1 cellular context compared by ENCODE assay signal in the genomic region with DNA sequence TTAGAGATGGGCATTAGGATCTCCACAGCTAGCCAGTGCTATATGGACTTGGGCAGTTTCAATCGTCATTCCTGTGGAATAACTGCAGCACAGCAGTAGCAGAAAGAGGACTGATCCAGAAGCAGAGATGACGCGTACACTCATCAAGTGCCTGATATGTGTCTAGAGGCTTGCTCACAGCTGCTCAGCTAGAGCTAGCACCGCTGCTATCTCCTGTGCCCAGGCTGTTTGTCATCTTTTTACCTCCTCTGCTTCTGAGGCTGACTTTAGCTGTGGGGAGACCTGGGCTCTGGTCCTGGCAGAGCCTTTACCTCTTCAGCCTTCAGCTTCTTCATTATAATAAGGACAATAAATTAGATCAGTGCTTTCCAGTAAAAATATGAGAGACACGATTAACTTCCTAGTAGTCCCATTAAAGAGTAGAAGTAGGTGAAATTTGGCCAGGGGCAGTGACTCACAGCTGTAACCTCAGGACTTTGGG.
A peak's percentile ranks its signal among the peaks of the same experiment; 100 is the strongest.
TF ChIP-seq lines count a peak whose summit lies in the region.

No MANE protein-coding gene starts in this region.

TF ChIP-seq in K562, 482 proteins besides CTCF, POLR2A, EP300 and RAD21 (continued from another document):
- TF ChIP-seq, protein P1, sequence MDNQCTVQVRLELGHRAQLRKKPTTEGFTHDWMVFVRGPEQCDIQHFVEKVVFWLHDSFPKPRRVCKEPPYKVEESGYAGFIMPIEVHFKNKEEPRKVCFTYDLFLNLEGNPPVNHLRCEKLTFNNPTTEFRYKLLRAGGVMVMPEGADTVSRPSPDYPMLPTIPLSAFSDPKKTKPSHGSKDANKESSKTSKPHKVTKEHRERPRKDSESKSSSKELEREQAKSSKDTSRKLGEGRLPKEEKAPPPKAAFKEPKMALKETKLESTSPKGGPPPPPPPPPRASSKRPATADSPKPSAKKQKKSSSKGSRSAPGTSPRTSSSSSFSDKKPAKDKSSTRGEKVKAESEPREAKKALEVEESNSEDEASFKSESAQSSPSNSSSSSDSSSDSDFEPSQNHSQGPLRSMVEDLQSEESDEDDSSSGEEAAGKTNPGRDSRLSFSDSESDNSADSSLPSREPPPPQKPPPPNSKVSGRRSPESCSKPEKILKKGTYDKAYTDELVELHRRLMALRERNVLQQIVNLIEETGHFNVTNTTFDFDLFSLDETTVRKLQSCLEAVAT (IDR thresholded peaks at IDR 0.05), result peak in 1 of 2 experiments; percentile 34; a peak in 1 of 4 replicates
- TF ChIP-seq MTA3 (IDR thresholded peaks at IDR 0.05; ENCODE audit: borderline replicate concordance) (0 out of 2 replicates have a peak, but pooled peaks have one; percentile 74), SMARCE1 (IDR thresholded peaks at IDR 0.05) (peak; percentile 86), CC2D1A (IDR thresholded peaks at IDR 0.05) (peak; percentile 61; the same call in 1 of the 2 replicates), NFE2 (IDR thresholded peaks at IDR 0.05; ENCODE audit: low read depth) (peak; percentile 49; the same call in 1 of the 2 replicates), PHB2 (IDR thresholded peaks at IDR 0.05; ENCODE audit: low read depth) (peak; percentile 52; the same call in 1 of the 2 replicates), CBFA2T3 (IDR thresholded peaks at IDR 0.05) (peak; percentile 96), BRF1 (IDR thresholded peaks at IDR 0.05; ENCODE audit: borderline replicate concordance, extremely low read depth, insufficient read length) (no peak), TAF9B (IDR thresholded peaks at IDR 0.05; ENCODE audit: partially characterized antibody) (no peak), ZBTB8A (IDR thresholded peaks at IDR 0.05; ENCODE audit: partially characterized antibody) (no peak), FOS (IDR thresholded peaks at IDR 0.05; ENCODE audit: extremely low read depth, insufficient read length) (no peak)
- TF ChIP-seq, protein P2, sequence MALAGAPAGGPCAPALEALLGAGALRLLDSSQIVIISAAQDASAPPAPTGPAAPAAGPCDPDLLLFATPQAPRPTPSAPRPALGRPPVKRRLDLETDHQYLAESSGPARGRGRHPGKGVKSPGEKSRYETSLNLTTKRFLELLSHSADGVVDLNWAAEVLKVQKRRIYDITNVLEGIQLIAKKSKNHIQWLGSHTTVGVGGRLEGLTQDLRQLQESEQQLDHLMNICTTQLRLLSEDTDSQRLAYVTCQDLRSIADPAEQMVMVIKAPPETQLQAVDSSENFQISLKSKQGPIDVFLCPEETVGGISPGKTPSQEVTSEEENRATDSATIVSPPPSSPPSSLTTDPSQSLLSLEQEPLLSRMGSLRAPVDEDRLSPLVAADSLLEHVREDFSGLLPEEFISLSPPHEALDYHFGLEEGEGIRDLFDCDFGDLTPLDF (CRISPR knock-in tag; IDR thresholded peaks at IDR 0.05), result 0 out of 2 replicates have a peak, but pooled peaks have one; percentile 26
- TF ChIP-seq, protein P3, sequence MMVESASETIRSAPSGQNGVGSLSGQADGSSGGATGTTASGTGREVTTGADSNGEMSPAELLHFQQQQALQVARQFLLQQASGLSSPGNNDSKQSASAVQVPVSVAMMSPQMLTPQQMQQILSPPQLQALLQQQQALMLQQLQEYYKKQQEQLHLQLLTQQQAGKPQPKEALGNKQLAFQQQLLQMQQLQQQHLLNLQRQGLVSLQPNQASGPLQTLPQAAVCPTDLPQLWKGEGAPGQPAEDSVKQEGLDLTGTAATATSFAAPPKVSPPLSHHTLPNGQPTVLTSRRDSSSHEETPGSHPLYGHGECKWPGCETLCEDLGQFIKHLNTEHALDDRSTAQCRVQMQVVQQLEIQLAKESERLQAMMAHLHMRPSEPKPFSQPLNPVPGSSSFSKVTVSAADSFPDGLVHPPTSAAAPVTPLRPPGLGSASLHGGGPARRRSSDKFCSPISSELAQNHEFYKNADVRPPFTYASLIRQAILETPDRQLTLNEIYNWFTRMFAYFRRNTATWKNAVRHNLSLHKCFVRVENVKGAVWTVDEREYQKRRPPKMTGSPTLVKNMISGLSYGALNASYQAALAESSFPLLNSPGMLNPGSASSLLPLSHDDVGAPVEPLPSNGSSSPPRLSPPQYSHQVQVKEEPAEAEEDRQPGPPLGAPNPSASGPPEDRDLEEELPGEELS (CRISPR knock-in tag; IDR thresholded peaks at IDR 0.05; ENCODE audit: borderline replicate concordance), result 0 out of 2 replicates have a peak, but pooled peaks have one; percentile 58
- TF ChIP-seq, protein P4, sequence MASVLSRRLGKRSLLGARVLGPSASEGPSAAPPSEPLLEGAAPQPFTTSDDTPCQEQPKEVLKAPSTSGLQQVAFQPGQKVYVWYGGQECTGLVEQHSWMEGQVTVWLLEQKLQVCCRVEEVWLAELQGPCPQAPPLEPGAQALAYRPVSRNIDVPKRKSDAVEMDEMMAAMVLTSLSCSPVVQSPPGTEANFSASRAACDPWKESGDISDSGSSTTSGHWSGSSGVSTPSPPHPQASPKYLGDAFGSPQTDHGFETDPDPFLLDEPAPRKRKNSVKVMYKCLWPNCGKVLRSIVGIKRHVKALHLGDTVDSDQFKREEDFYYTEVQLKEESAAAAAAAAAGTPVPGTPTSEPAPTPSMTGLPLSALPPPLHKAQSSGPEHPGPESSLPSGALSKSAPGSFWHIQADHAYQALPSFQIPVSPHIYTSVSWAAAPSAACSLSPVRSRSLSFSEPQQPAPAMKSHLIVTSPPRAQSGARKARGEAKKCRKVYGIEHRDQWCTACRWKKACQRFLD (CRISPR knock-in tag; IDR thresholded peaks at IDR 0.05), result 0 out of 2 replicates have a peak, but pooled peaks have one; percentile 17
